16 cellular contexts compared by ENCODE assay signal in genomic region chr1:94504601-94505000, GRCh38.
"Had no signal": no experiment of that assay in that cellular context is flagged by ENCODE, and none has a peak within 500 bp of the region (broad histone marks: within the 10 kb centered on the region; RNA-seq: fewer than 3 reads in every experiment).

No MANE protein-coding gene starts in this region.

- H3K27ac Mint-ChIP-seq: neural progenitor cell, T-helper 17 cell had no signal

- H3K4me3 Mint-ChIP-seq: neural progenitor cell, T-helper 17 cell had no signal

- H3K9me3 ChIP-seq: ascending aorta, colonic mucosa, gastrocnemius medialis, left ventricle myocardium inferior, pancreas had no signal

- H3K27me3 Mint-ChIP-seq: T-helper 17 cell had no signal

- H3K4me3 ChIP-seq: ascending aorta, cardiac muscle cell, colonic mucosa, gastrocnemius medialis, left ventricle myocardium inferior, neural progenitor cell, pancreas had no signal

- DNase-seq: activated CD4-positive, CD25-positive, alpha-beta regulatory T cell; colonic mucosa; effector memory CD4-positive, alpha-beta T cell; gastrocnemius medialis; left ventricle myocardium inferior; mesendoderm; pancreas; stimulated activated CD4-positive, alpha-beta T cell treated with anti-CD3 and anti-CD28 coated beads, Interleukin-2, amount 100 ng/mL, for 48 hours; stimulated activated naive CD4-positive, alpha-beta T cell treated with Interleukin-2 at 50 U/mL for 16 hours; T-helper 17 cell; trophoblast cell had no signal

- ATAC-seq: activated naive CD4-positive, alpha-beta T cell treated with anti-CD3 and anti-CD28 coated beads, Interleukin-2, amount 50 U/mL, for 72 hours; gastrocnemius medialis; T-helper 17 cell had no signal

- H3K27ac ChIP-seq: ascending aorta, cardiac muscle cell, colonic mucosa, epithelial cell of prostate, gastrocnemius medialis, left ventricle myocardium inferior, neural progenitor cell, pancreas had no signal

- H3K4me1 Mint-ChIP-seq: neural progenitor cell had no signal

- H3K27me3 ChIP-seq: ascending aorta, cardiac muscle cell, colonic mucosa, gastrocnemius medialis, neural progenitor cell, pancreas had no signal

- H3K4me1 ChIP-seq: ascending aorta, colonic mucosa, gastrocnemius medialis, neural progenitor cell, pancreas had no signal
